ENCODE assay signal across 7 cellular contexts in genomic region chr1:40849801-40850592, GRCh38. TPM values are rescaled to one million over a fixed set of nuclear protein-coding genes. Genes with fewer than 3 reads are reported as not detected.
DNase-seq lines count a peak whose midpoint lies in the region; ATAC-seq and TF ChIP-seq lines count a peak whose summit lies in the region.

No MANE protein-coding gene starts in this region.

- H3K27me3 ChIP-seq in Panc1 (ENCODE audit: control insufficient read depth, insufficient read depth, low read length) = no peaks in the 10 kb centered on the region
- H3K27me3 ChIP-seq in thoracic aorta (replicated peaks; ENCODE audit: insufficient read depth) = no peaks in the 10 kb centered on the region

- H3K4me1 ChIP-seq in Panc1 (ENCODE audit: control insufficient read depth, insufficient read depth, low read length) = no peaks in the 10 kb centered on the region
- peaks cover 4 to 32% of the 10 kb centered on the region in 2 donors for H3K4me1 ChIP-seq in thoracic aorta (ENCODE audit: control insufficient read depth in 1 of 2, low read depth in 2 of 2)

- intact Hi-C loops in Panc1 (cut with micrococcal nuclease; ENCODE audit: unreplicated experiment) = loop anchor here (5.0 kb wide), 2 partner anchors 68 to 238 kb away; partner anchors contain the start of gene KCNQ4

- CTCF ChIA-PET in Panc1 (lab: Charles Lee) = interaction anchor here (0.6 to 1.9 kb wide), 7 partner anchors 76 to 130 kb away, joined by 3 to 9 read pairs (median 5); partner anchors contain the start of gene CTPS1

- TF ChIP-seq CTCF in GM12873 (IDR thresholded peaks at IDR 0.05; ENCODE audit: insufficient read depth, low read depth, low read length, missing control alignments) = peak; percentile 91
- TF ChIP-seq CTCF in Panc1 (IDR thresholded peaks at IDR 0.05) = peak; percentile 93
- peak; percentile 86 for TF ChIP-seq CTCF in fibroblast of the aortic adventitia (IDR thresholded peaks at IDR 0.05; ENCODE audit: insufficient read depth, low read length)
- peak; percentile 91 for TF ChIP-seq CTCF in thoracic aorta (IDR thresholded peaks at IDR 0.05)

- in situ Hi-C loops in Panc1 (cut with HindIII; ENCODE audit: low pct_unique_long_range_greater_than_20kb, low sequenced_read_pairs) = no loop called here

- H3K4me3 ChIP-seq in Panc1 (ENCODE audit: low read depth in 2 of 2, low read length in 2 of 2) (no peak overlapping the region), fibroblast of the aortic adventitia (ENCODE audit: low read depth, low read length) (no peak overlapping the region), thoracic aorta (no peak overlapping the region)

- no peaks in the 10 kb centered on the region for H3K9me3 ChIP-seq in Panc1 (ENCODE audit: control insufficient read depth, insufficient read depth, low read depth, low read length)
- no peaks in the 10 kb centered on the region for H3K9me3 ChIP-seq in thoracic aorta

- DNase-seq in HUDEP-2 (lab: John Stamatoyannopoulos, UW; ENCODE audit: unreplicated experiment in 76 of 76) = peak in 61 of 76 experiments; percentile 14 to 80 (median 54)
- no peak for DNase-seq in Panc1 (ENCODE audit: low read depth, low spot score)
- DNase-seq in activated T-helper 1 cell treated with Interleukin-2 at 50 U/mL for 16 hours (ENCODE audit: low read depth) = peak; percentile 60
- peak; percentile 64 for DNase-seq in fibroblast of the aortic adventitia (ENCODE audit: low read depth)
- DNase-seq in occipital lobe (lab: John Stamatoyannopoulos, UW) = peak; percentile 34
- DNase-seq in thoracic aorta (ENCODE audit: low spot score) = no peak

- POLR2A ChIA-PET in Panc1 (lab: Charles Lee) = interaction anchor here (0.6 kb wide), 1 partner anchor 183 kb away, joined by 11 read pairs; no protein-coding TSS in a partner anchor

- ATAC-seq in Panc1 (peak; percentile 89), thoracic aorta (ENCODE audit: insufficient number of reproducible peaks, low FRiP score, low read depth) (peak; percentile 57)

- H3K36me3 ChIP-seq in Panc1 (ENCODE audit: control insufficient read depth, insufficient read depth, low read length) = no peaks in the 10 kb centered on the region
- no peaks in the 10 kb centered on the region for H3K36me3 ChIP-seq in thoracic aorta

- no TSS peak for BruUV-seq in Panc1 (replicated peaks; lab: Mats Ljungman, UMichigan)

- H3K27ac ChIP-seq in Panc1 (ENCODE audit: low read length) (peak overlapping the region; percentile 49; the same call in 1 of the 2 replicates), thoracic aorta (no peak overlapping the region)

RNA-seq across cellular contexts. Expression of gene CITED4, which starts 12.2 kb away (rescaled TPM):
- total RNA-seq in Panc1 (2021; ENCODE audit: unreplicated experiment) (145 TPM), fibroblast of the aortic adventitia (ENCODE audit: low replicate concordance) (3.5 and 3.6 TPM in 2 replicates), occipital lobe (0.62 TPM), thoracic aorta (10 to 100 TPM; 53.5 to 55.9 TPM)
- polyA plus RNA-seq in Panc1 (2012; ENCODE audit: insufficient read length) = 241 TPM

Comparison
In these comparisons a context has a peak if more than half of its experiments do, and no peak if none do; other contexts are left out.
1. DNase-seq: peak in HUDEP-2 (61 of 76), activated T-helper 1 cell treated with Interleukin-2 at 50 U/mL for 16 hours (single experiment), fibroblast of the aortic adventitia (single experiment) and occipital lobe (single experiment); none in Panc1 (single experiment) and thoracic aorta (single experiment).
2. RNA of gene CITED4, which starts 12.2 kb away (total RNA-seq): 145 TPM in Panc1 (single experiment) and 53.5 to 55.9 TPM in thoracic aorta; 3.5 to 3.6 TPM in fibroblast of the aortic adventitia and 0.62 TPM in occipital lobe (single experiment); every median in the first group is over 10 times any median in the second.
3. Peak in every context shown above with its lines, with median percentiles within 50 percentile points of each other: CTCF ChIP-seq.